9 cellular contexts compared by ENCODE assay signal in genomic region chr7:149027055-149027454, GRCh38. TPM values are rescaled to one million over a fixed set of nuclear protein-coding genes. Genes with fewer than 3 reads are reported as not detected.
DNase-seq lines count a peak whose midpoint lies in the region; ATAC-seq and TF ChIP-seq lines count a peak whose summit lies in the region.
"Had no signal": no experiment of that assay in that cellular context is flagged by ENCODE, and none has a peak within 500 bp of the region (broad histone marks: within the 10 kb centered on the region; RNA-seq: fewer than 3 reads in every experiment).

No MANE protein-coding gene starts in this region.

- peak overlapping the region; percentile 90 to 99 (median 96) for H3K4me3 Mint-ChIP-seq in IgD-negative memory B cell
- peak overlapping the region; percentile 96 for H3K4me3 Mint-ChIP-seq in natural killer cell treated with Interleukin-12 subunit alpha and Interleukin-12 subunit beta and Interleukin-15 and Interleukin-18, amount 100 ng/mL, for 72 hours

- H3K27me3 ChIP-seq in BLaER1 treated with 17β-estradiol and CSF1 and Interleukin-3, amounts not matched to agents 10 nM and 100 nM: no peaks in the 10 kb centered on the region

- TF ChIP-seq CTCF in cardiac fibroblast (IDR thresholded peaks at IDR 0.05; ENCODE audit: low read depth, low read length): no peak

- no peaks in the 10 kb centered on the region for H3K9me3 ChIP-seq in BLaER1 treated with 17β-estradiol and CSF1 and Interleukin-3, amounts not matched to agents 10 nM and 100 nM (replicated peaks in 1 of 11)

- no peaks in the 10 kb centered on the region for H3K36me3 Mint-ChIP-seq in IgD-negative memory B cell
- H3K36me3 Mint-ChIP-seq in natural killer cell treated with Interleukin-12 subunit alpha and Interleukin-12 subunit beta and Interleukin-15 and Interleukin-18, amount 100 ng/mL, for 72 hours: peaks cover 11% of the 10 kb centered on the region

- H3K27me3 Mint-ChIP-seq in IgD-negative memory B cell: peaks cover 1% of the 10 kb centered on the region
- H3K27me3 Mint-ChIP-seq in natural killer cell treated with Interleukin-12 subunit alpha and Interleukin-12 subunit beta and Interleukin-15 and Interleukin-18, amount 100 ng/mL, for 72 hours: peaks cover 0 to 6% of the 10 kb centered on the region in 2 donors

- peak overlapping the region; percentile 87 to 98 (median 92) for H3K9ac ChIP-seq in BLaER1 treated with 17β-estradiol and CSF1 and Interleukin-3, amounts not matched to agents 10 nM and 100 nM

- peaks cover 33 to 45% (median 40%) of the 10 kb centered on the region in 3 donors for H3K4me1 Mint-ChIP-seq in IgD-negative memory B cell
- H3K4me1 Mint-ChIP-seq in natural killer cell treated with Interleukin-12 subunit alpha and Interleukin-12 subunit beta and Interleukin-15 and Interleukin-18, amount 100 ng/mL, for 72 hours (ENCODE audit: low read depth in 2 of 2): peaks cover 36 to 49% of the 10 kb centered on the region in 2 donors

- no peaks in the 10 kb centered on the region for H3K9me3 Mint-ChIP-seq in IgD-negative memory B cell
- no peaks in the 10 kb centered on the region for H3K9me3 Mint-ChIP-seq in natural killer cell treated with Interleukin-12 subunit alpha and Interleukin-12 subunit beta and Interleukin-15 and Interleukin-18, amount 100 ng/mL, for 72 hours

- peak overlapping the region; percentile 65 to 99 (median 93) for H3K27ac Mint-ChIP-seq in IgD-negative memory B cell
- peak overlapping the region; percentile 87 to 95 for H3K27ac Mint-ChIP-seq in natural killer cell treated with Interleukin-12 subunit alpha and Interleukin-12 subunit beta and Interleukin-15 and Interleukin-18, amount 100 ng/mL, for 72 hours

- no peak for ATAC-seq in natural killer cell treated with Interleukin-12 subunit alpha and Interleukin-12 subunit beta and Interleukin-15 and Interleukin-18, amount 100 ng/mL, for 72 hours
- no peak for ATAC-seq in HG02840 (IDR thresholded peaks at IDR 0.05; ENCODE audit: low FRiP score, unreplicated experiment)

- DNase-seq in cardiac fibroblast (ENCODE audit: low read depth in 2 of 2): peak; percentile 3 to 18
- DNase-seq in natural killer cell treated with Interleukin-12 subunit alpha and Interleukin-12 subunit beta and Interleukin-15 and Interleukin-18, amount 100 ng/mL, for 72 hours (ENCODE audit: low spot score): no peak
- no peak for DNase-seq in stimulated activated CD4-positive, alpha-beta T cell treated with anti-CD3 and anti-CD28 coated beads, Interleukin-4, amount 100 ng/mL, for 1 hour
- no peak for DNase-seq in NCI-H1436 treated with DMSO at 0.1 percent for 48 hours (lab: John Stamatoyannopoulos, UW)
- DNase-seq in NOMO-1 treated with dmso at 0.1 percent for 144 hours (lab: John Stamatoyannopoulos, UW; ENCODE audit: unreplicated experiment): no peak
- DNase-seq: activated CD4-positive, alpha-beta T cell treated with anti-CD3 and anti-CD28 coated beads, Interleukin-2, amount 50 U/mL, for 4 hours had no signal

- peak overlapping the region; percentile 81 to 98 (median 88) for H3K4me3 ChIP-seq in BLaER1 treated with 17β-estradiol and CSF1 and Interleukin-3, amounts not matched to agents 10 nM and 100 nM
- peak overlapping the region; percentile 69 to 90 for H3K4me3 ChIP-seq in cardiac fibroblast (replicated peaks in 1 of 2; ENCODE audit: low read depth in 2 of 2, low read length in 2 of 2)

- peaks cover 8 to 42% (median 33%) of the 10 kb centered on the region in 11 experiments; a peak in 19 of 22 replicates for H3K36me3 ChIP-seq in BLaER1 treated with 17β-estradiol and CSF1 and Interleukin-3, amounts not matched to agents 10 nM and 100 nM

- H3K4me1 ChIP-seq in BLaER1 treated with 17β-estradiol and CSF1 and Interleukin-3, amounts not matched to agents 10 nM and 100 nM: peaks cover 47 to 59% (median 53%) of the 10 kb centered on the region in 10 experiments

- peak overlapping the region; percentile 75 to 95 (median 91); a peak in 21 of 22 replicates for H3K27ac ChIP-seq in BLaER1 treated with 17β-estradiol and CSF1 and Interleukin-3, amounts not matched to agents 10 nM and 100 nM

- H4K20me1 ChIP-seq in BLaER1 treated with 17β-estradiol and CSF1 and Interleukin-3, amounts not matched to agents 10 nM and 100 nM: peaks cover 25 to 54% (median 49%) of the 10 kb centered on the region in 11 experiments; a peak in 20 of 22 replicates

- H3K4me2 ChIP-seq in BLaER1 treated with 17β-estradiol and CSF1 and Interleukin-3, amounts not matched to agents 10 nM and 100 nM: peak overlapping the region; percentile 87 to 97 (median 95)

RNA-seq across cellular contexts. Expression of gene PDIA4, which starts 1.2 kb away (rescaled TPM):
- polyA plus RNA-seq in IgD-negative memory B cell: 94.4 TPM
- total RNA-seq in natural killer cell treated with Interleukin-12 subunit alpha and Interleukin-12 subunit beta and Interleukin-15 and Interleukin-18, amount 100 ng/mL, for 72 hours: 100 to 1,000 TPM; 141 to 159 TPM

Comparison
In these comparisons a context has a peak if more than half of its experiments do, and no peak if none do; other contexts are left out.
1. DNase-seq: peak in cardiac fibroblast (2 of 2); none in natural killer cell treated with Interleukin-12 subunit alpha and Interleukin-12 subunit beta and Interleukin-15 and Interleukin-18, amount 100 ng/mL, for 72 hours (single experiment), stimulated activated CD4-positive, alpha-beta T cell treated with anti-CD3 and anti-CD28 coated beads, Interleukin-4, amount 100 ng/mL, for 1 hour (single experiment), NCI-H1436 treated with DMSO at 0.1 percent for 48 hours (single experiment) and NOMO-1 treated with dmso at 0.1 percent for 144 hours (single experiment).